ENCODE assay signal across 15 cellular contexts in genomic region chr5:34053133-34053532, GRCh38. TPM values are rescaled to one million over a fixed set of nuclear protein-coding genes. Genes with fewer than 3 reads are reported as not detected.
DNase-seq lines count a peak whose midpoint lies in the region; TF ChIP-seq lines count a peak whose summit lies in the region.
"Had no signal": no experiment of that assay in that cellular context is flagged by ENCODE, and none has a peak within 500 bp of the region (broad histone marks: within the 10 kb centered on the region; RNA-seq: fewer than 3 reads in every experiment).

No MANE protein-coding gene starts in this region.

- H3K36me3 ChIP-seq in right atrium auricular region (no peaks in the 10 kb centered on the region), vagina (no peaks in the 10 kb centered on the region)
- H3K36me3 ChIP-seq: HAP-1 had no signal

- H3K4me1 ChIP-seq in right atrium auricular region (peaks cover 0 to 15% of the 10 kb centered on the region in 2 donors), vagina (peaks cover 30% of the 10 kb centered on the region)
- H3K4me1 ChIP-seq: HAP-1 had no signal

- DNase-seq in NCI-H2227 treated with DMSO at 0.1 percent for 48 hours (lab: John Stamatoyannopoulos, UW) (peak; percentile 32), NCI-H2227 (lab: John Stamatoyannopoulos, UW; ENCODE audit: unreplicated experiment) (no peak), astrocyte of the spinal cord (ENCODE audit: low read depth, low spot score) (peak; percentile 87), right atrium auricular region (ENCODE audit: low spot score) (no peak), vagina (ENCODE audit: extremely low spot score in 2 of 2) (no peak), SIG-M5 treated with dmso at 0.1 percent for 504 hours (lab: John Stamatoyannopoulos, UW; ENCODE audit: unreplicated experiment) (no peak)
- DNase-seq in activated CD4-positive, alpha-beta T cell treated with anti-CD3 and anti-CD28 coated beads, Interleukin-2, amount 50 U/mL, for 48 hours: no peak
- no peak for DNase-seq in activated CD8-positive, alpha-beta memory T cell treated with anti-CD3 and anti-CD28 coated beads for 24 hours
- DNase-seq: mucosa of descending colon; NCI-H1092 treated with DMSO at 0.1 percent for 48 hours; NK-92 treated with Interleukin-12 subunit alpha and Interleukin-12 subunit beta, amount 100 ng/mL, for 24 hours; stimulated activated CD4-positive, alpha-beta T cell treated with anti-CD3 and anti-CD28 coated beads, Interleukin-1b, Interleukin-23, amount 100 ng/mL, for 48 hours; stimulated activated naive CD8-positive, alpha-beta T cell treated with anti-CD3 and anti-CD28 coated beads, Interleukin-15, Interleukin-2, amounts not matched to agents 100 U/mL and 50 U/mL, for 24 hours had no signal

- no peaks in the 10 kb centered on the region for H3K9me3 ChIP-seq in right atrium auricular region
- H3K9me3 ChIP-seq in vagina: no peaks in the 10 kb centered on the region
- H3K9me3 ChIP-seq: HAP-1, mucosa of descending colon had no signal

- no peaks in the 10 kb centered on the region for H3K27me3 ChIP-seq in right atrium auricular region
- H3K27me3 ChIP-seq in vagina: no peaks in the 10 kb centered on the region

- no peak overlapping the region for H3K4me3 ChIP-seq in astrocyte of the spinal cord (ENCODE audit: low read depth, low read length)
- no peak overlapping the region for H3K4me3 ChIP-seq in right atrium auricular region
- H3K4me3 ChIP-seq in vagina: no peak overlapping the region
- H3K4me3 ChIP-seq: HAP-1, mucosa of descending colon had no signal

- H3K27ac ChIP-seq in right atrium auricular region (peak overlapping the region; percentile 37 to 78), vagina (peak overlapping the region; percentile 7)
- H3K27ac ChIP-seq: 22Rv1 had no signal

- intact Hi-C loops in vagina (cut with DNase I): no loop called here

- no peak for TF ChIP-seq POLR2A in vagina (IDR thresholded peaks at IDR 0.05)

- TF ChIP-seq CTCF in astrocyte of the spinal cord (IDR thresholded peaks at IDR 0.05; ENCODE audit: low read depth, low read length) (no peak), right atrium auricular region (IDR thresholded peaks at IDR 0.05) (no peak), vagina (IDR thresholded peaks at IDR 0.05) (no peak)

- in situ Hi-C loops in astrocyte of the spinal cord (cut with HindIII; ENCODE audit: low sequenced_read_pairs): no loop called here

RNA-seq across cellular contexts. Expression of gene C1QTNF3, which starts 10.1 kb away (rescaled TPM):
- total RNA-seq in right atrium auricular region (1 to 10 TPM; 1.2 to 2.0 TPM), vagina (7.1 TPM)

RNA-seq across cellular contexts. Expression of gene AMACR, which starts 45.3 kb away (rescaled TPM):
- total RNA-seq in right atrium auricular region (10 to 100 TPM in 1 of 2 donors, 1 to 10 TPM in 1; 4.1 to 12.6 TPM), vagina (4.9 TPM)

Comparison
In these comparisons a context has a peak if more than half of its experiments do, and no peak if none do; other contexts are left out.
1. DNase-seq: peak in NCI-H2227 treated with DMSO at 0.1 percent for 48 hours (single experiment) and astrocyte of the spinal cord (single experiment); none in NCI-H2227 (single experiment), right atrium auricular region (single experiment), vagina (0 of 2), activated CD4-positive, alpha-beta T cell treated with anti-CD3 and anti-CD28 coated beads, Interleukin-2, amount 50 U/mL, for 48 hours (0 of 2), SIG-M5 treated with dmso at 0.1 percent for 504 hours (single experiment) and activated CD8-positive, alpha-beta memory T cell treated with anti-CD3 and anti-CD28 coated beads for 24 hours (single experiment).